16 cellular contexts compared by ENCODE assay signal in genomic region chr19:44666852-44667251, GRCh38. TPM values are rescaled to one million over a fixed set of nuclear protein-coding genes. Genes with fewer than 3 reads are reported as not detected.
DNase-seq lines count a peak whose midpoint lies in the region; ATAC-seq, FAIRE-seq and TF ChIP-seq lines count a peak whose summit lies in the region.
"Had no signal": no experiment of that assay in that cellular context is flagged by ENCODE, and none has a peak within 500 bp of the region (broad histone marks: within the 10 kb centered on the region; RNA-seq: fewer than 3 reads in every experiment).

No MANE protein-coding gene starts in this region.

- 72% methylated on average over 3 of the region's 5 CpGs for WGBS in A549 (ENCODE audit: missing lambda C conversion rate)
- WGBS in K562 (ENCODE audit: insufficient coverage, low coverage, missing lambda C conversion rate), result 27% methylated on average over 5 of the region's 5 CpGs
- WGBS in psoas muscle, 3 donors, result 83 to 87% (median 83%) methylated on average over 5 of the region's 5 CpGs
- WGBS in suprapubic skin, result 87% methylated on average over 5 of the region's 5 CpGs

- H3K27ac Mint-ChIP-seq in Calu3 (ENCODE audit: unreplicated experiment), result peak overlapping the region; percentile 77
- H3K27ac Mint-ChIP-seq: CD4-positive, alpha-beta memory T cell had no signal

- in situ Hi-C loops in K562 (cut with MboI), result no loop called here

- 0 out of 2 replicates have a peak overlapping the region, but pooled peaks have one; percentile 7 for H2AFZ ChIP-seq in K562 (ENCODE audit: low read depth, low read length)

- no peak overlapping the region for H3K4me3 Mint-ChIP-seq in Calu3 (ENCODE audit: low read depth, unreplicated experiment)
- H3K4me3 Mint-ChIP-seq: CD4-positive, alpha-beta memory T cell had no signal

- H3K9me3 Mint-ChIP-seq in Calu3 (ENCODE audit: low read depth, unreplicated experiment), result no peaks in the 10 kb centered on the region
- H3K9me3 Mint-ChIP-seq: CD4-positive, alpha-beta memory T cell had no signal

- H3K79me2 ChIP-seq in K562 (ENCODE audit: control insufficient read depth, insufficient read depth, low read length), result no peaks in the 10 kb centered on the region

- H3K4me1 Mint-ChIP-seq in Calu3 (ENCODE audit: low read depth, unreplicated experiment), result peaks cover 16% of the 10 kb centered on the region
- H3K4me1 Mint-ChIP-seq: CD4-positive, alpha-beta memory T cell had no signal

- intact Hi-C loops in Calu3 (cut with micrococcal nuclease; ENCODE audit: unreplicated experiment), result no loop called here
- intact Hi-C loops in K562 (cut with micrococcal nuclease), result no loop called here
- intact Hi-C loops in psoas muscle (cut with DNase I), result no loop called here
- intact Hi-C loops in upper lobe of right lung (cut with DNase I), result no loop called here

- FAIRE-seq in A549 (lab: Jason Lieb, UNC) (no peak), K562 (lab: Jason Lieb, UNC) (no peak)

- H3K27me3 ChIP-seq in K562 (ENCODE audit: control insufficient read depth in 2 of 2, insufficient read depth in 2 of 2, low read length in 2 of 2) (no peaks in the 10 kb centered on the region), psoas muscle (ENCODE audit: insufficient read depth in 3 of 3, low read length in 2 of 3) (no peaks in the 10 kb centered on the region), upper lobe of right lung (no peaks in the 10 kb centered on the region), suprapubic skin (no peaks in the 10 kb centered on the region)
- H3K27me3 ChIP-seq: Peyer's patch had no signal

- BruUV-seq in Calu3 (replicated peaks; lab: Mats Ljungman, UMichigan) (no TSS peak), K562 (replicated peaks; lab: Mats Ljungman, UMichigan) (no TSS peak)

- POLR2A ChIA-PET in A549 (lab: Yijun Ruan, JAX), result interaction anchor here (0.9 kb wide), 1 partner anchor 22 kb away, joined by 3 read pairs; no protein-coding TSS in a partner anchor
- POLR2A ChIA-PET in K562 (lab: Yijun Ruan, JAX), result interaction anchor here (0.6 kb wide), 1 partner anchor 90 kb away, joined by 3 read pairs; no protein-coding TSS in a partner anchor

- H4K20me1 ChIP-seq in K562 (replicated peaks; ENCODE audit: control insufficient read depth, insufficient read depth, low read length), result no peaks in the 10 kb centered on the region

- no peak for DNase-seq in A549 (ENCODE audit: low read depth in 1 of 2, low spot score in 1 of 2)
- no peak for DNase-seq in Calu3
- DNase-seq in K562 (ENCODE audit: extremely low read depth in 1 of 4, low spot score in 3 of 4), result no peak
- no peak for DNase-seq in psoas muscle
- DNase-seq in foreskin fibroblast, result no peak
- no peak for DNase-seq in upper lobe of right lung
- no peak for DNase-seq in suprapubic skin (ENCODE audit: low spot score in 2 of 2)
- DNase-seq: CD4-positive, alpha-beta memory T cell; HCEC 1CT; NCI-H1436 treated with DMSO at 0.1 percent for 48 hours; NCI-H2081 treated with DMSO at 0.1 percent for 48 hours; NCI-H524; Peyer's patch had no signal

- H3K4me1 ChIP-seq in A549 (peaks cover 9% of the 10 kb centered on the region; the same call in 1 of the 3 replicates), K562 (replicated peaks in 1 of 2; ENCODE audit: control insufficient read depth in 2 of 2, insufficient read depth in 2 of 2, low read length in 2 of 2) (peaks cover 0 to 5% of the 10 kb centered on the region in 2 experiments; a peak in 4 of 5 replicates), psoas muscle (no peaks in the 10 kb centered on the region), upper lobe of right lung (no peaks in the 10 kb centered on the region), suprapubic skin (peaks cover 18% of the 10 kb centered on the region)
- H3K4me1 ChIP-seq: Peyer's patch had no signal

- CTCF ChIA-PET in A549 (lab: Yijun Ruan, JAX) (interaction anchor here (0.7 to 2.5 kb wide), 7 partner anchors 10 to 229 kb away, joined by 3 to 14 read pairs (median 4); no protein-coding TSS in a partner anchor), Calu3 (lab: Charles Lee) (interaction anchor here (0.7 kb wide), 1 partner anchor 25 kb away, joined by 4 read pairs; no protein-coding TSS in a partner anchor), K562 (lab: Yijun Ruan, JAX; ENCODE audit: low intra/inter-chr PET ratio) (no interaction called here)

- TF ChIP-seq POLR2A in A549 (IDR thresholded peaks at IDR 0.05; ENCODE audit: low read length) (no peak), K562 (conservative IDR thresholded peaks at IDR 0.05) (no peak), suprapubic skin (IDR thresholded peaks at IDR 0.05) (no peak)

- no peaks in the 10 kb centered on the region for H3K9me1 ChIP-seq in K562 (ENCODE audit: control insufficient read depth, insufficient read depth, low read length)

- no peak for TF ChIP-seq EP300 in A549 (IDR thresholded peaks at IDR 0.05)
- TF ChIP-seq EP300 in K562 (IDR thresholded peaks at IDR 0.05; ENCODE audit: low read length), result no peak
- TF ChIP-seq EP300 in suprapubic skin (IDR thresholded peaks at IDR 0.05), result no peak

- H3K4me2 ChIP-seq in A549 (no peak overlapping the region), K562 (ENCODE audit: insufficient read depth, low read length) (no peak overlapping the region)

- 0 out of 6 replicates have a peak overlapping the region, but pooled peaks of 1 of the 2 experiments have one; percentile 15 for H3K27ac ChIP-seq in A549
- H3K27ac ChIP-seq in K562 (ENCODE audit: extremely low read depth, low read depth, low read length), result no peak overlapping the region
- no peak overlapping the region for H3K27ac ChIP-seq in psoas muscle
- no peak overlapping the region for H3K27ac ChIP-seq in upper lobe of right lung
- H3K27ac ChIP-seq in suprapubic skin, result no peak overlapping the region
- H3K27ac ChIP-seq: Peyer's patch had no signal

- no peaks in the 10 kb centered on the region for H3K27me3 Mint-ChIP-seq in Calu3 (ENCODE audit: unreplicated experiment)
- H3K27me3 Mint-ChIP-seq: CD4-positive, alpha-beta memory T cell had no signal

- peaks cover 81% of the 10 kb centered on the region for H3K36me3 Mint-ChIP-seq in Calu3 (ENCODE audit: insufficient read depth, unreplicated experiment)
- H3K36me3 Mint-ChIP-seq: CD4-positive, alpha-beta memory T cell had no signal

- no peak overlapping the region for H3K4me3 ChIP-seq in A549
- H3K4me3 ChIP-seq in K562, result no peak overlapping the region
- no peak overlapping the region for H3K4me3 ChIP-seq in psoas muscle
- H3K4me3 ChIP-seq in foreskin fibroblast (ENCODE audit: low read depth in 1 of 2, low read length in 2 of 2), result no peak overlapping the region
- no peak overlapping the region for H3K4me3 ChIP-seq in upper lobe of right lung
- H3K4me3 ChIP-seq in suprapubic skin, result no peak overlapping the region
- H3K4me3 ChIP-seq: Peyer's patch had no signal

- no peak overlapping the region for H3K9ac ChIP-seq in K562 (ENCODE audit: insufficient read depth in 1 of 2, low read depth in 2 of 2, low read length in 2 of 2)

- H3K9me3 ChIP-seq in A549, result no peaks in the 10 kb centered on the region
- no peaks in the 10 kb centered on the region for H3K9me3 ChIP-seq in K562 (replicated peaks; ENCODE audit: control insufficient read depth, insufficient read depth, low read depth, low read length)
- H3K9me3 ChIP-seq in psoas muscle, result no peaks in the 10 kb centered on the region
- no peaks in the 10 kb centered on the region for H3K9me3 ChIP-seq in upper lobe of right lung
- H3K9me3 ChIP-seq in suprapubic skin, result no peaks in the 10 kb centered on the region
- H3K9me3 ChIP-seq: Peyer's patch had no signal

- peak; percentile 13 to 14; a peak in 5 of 6 replicates for ATAC-seq in A549
- ATAC-seq in K562, result no peak
- peak in 3 of 4 donors; percentile 4 to 9 (median 9) for ATAC-seq in psoas muscle
- ATAC-seq in upper lobe of right lung, result no peak
- ATAC-seq: Right ventricle myocardium inferior had no signal

- peaks cover 6% of the 10 kb centered on the region; the same call in 2 of the 3 replicates for H3K36me3 ChIP-seq in K562 (ENCODE audit: control insufficient read depth, insufficient read depth, low read length)
- peaks cover 2 to 44% of the 10 kb centered on the region in 2 donors for H3K36me3 ChIP-seq in psoas muscle (ENCODE audit: insufficient read depth in 1 of 2, low read depth in 1 of 2)
- H3K36me3 ChIP-seq in upper lobe of right lung, result peaks cover 19% of the 10 kb centered on the region
- H3K36me3 ChIP-seq in suprapubic skin, result peaks cover 10% of the 10 kb centered on the region

- no peak for TF ChIP-seq CTCF in A549 (IDR thresholded peaks at IDR 0.05)
- no peak for TF ChIP-seq CTCF in Calu3 (IDR thresholded peaks at IDR 0.05; ENCODE audit: unreplicated experiment)
- TF ChIP-seq CTCF in K562 (IDR thresholded peaks at IDR 0.05 in 2 of 3, conservative IDR thresholded peaks at IDR 0.05 in 1 of 3; ENCODE audit: insufficient read depth in 2 of 3, low read depth in 1 of 3, low read length in 3 of 3), result no peak
- no peak for TF ChIP-seq CTCF in psoas muscle (IDR thresholded peaks at IDR 0.05)
- no peak for TF ChIP-seq CTCF in foreskin fibroblast (IDR thresholded peaks at IDR 0.05; ENCODE audit: low read depth, low read length)
- no peak for TF ChIP-seq CTCF in upper lobe of right lung (IDR thresholded peaks at IDR 0.05)
- TF ChIP-seq CTCF in suprapubic skin (IDR thresholded peaks at IDR 0.05), result no peak

- TF ChIP-seq RAD21 in A549 (conservative IDR thresholded peaks at IDR 0.05 in 1 of 2, IDR thresholded peaks at IDR 0.05 in 1 of 2) (no peak), K562 (CRISPR knock-in tag; conservative IDR thresholded peaks at IDR 0.05 in 1 of 2, IDR thresholded peaks at IDR 0.05 in 1 of 2) (no peak)

RNA-seq across cellular contexts. Expression of gene CEACAM19, which starts 4.4 kb away (rescaled TPM):
- 8.2 and 13.7 TPM in 2 replicates for polyA plus RNA-seq in A549 (2011; rRNA removed)
- polyA plus RNA-seq in A549 (2012; cell fraction: cytosol; rRNA removed), result 10.0 and 12.3 TPM in 2 replicates
- polyA plus RNA-seq in A549 (2012; cell fraction: nucleus; rRNA removed), result 75.3 and 87.9 TPM in 2 replicates
- 7.2 to 10.3 TPM (median 9.7 TPM) in 3 replicates for polyA plus RNA-seq in A549 (2017; fragmentation: RNase III; extraction: RNeasy Plus Mini Kit Qiagen cat#74134 plus additional on column Dnase treatment)
- 13.7 and 14.9 TPM in 2 replicates for polyA minus RNA-seq in A549 (2011; rRNA and poly(A)+ RNA removed)
- 66.2 and 67.8 TPM in 2 replicates for total RNA-seq in Calu3 (2022)
- total RNA-seq in K562 (2011; cell fraction: chromatin; rRNA removed; ENCODE audit: low replicate concordance), result 0.65 and 0.67 TPM in 2 replicates
- total RNA-seq in K562 (2011; cell fraction: nucleolus; rRNA removed), result 0.67 and 0.79 TPM in 2 replicates
- not detected in 2 replicates for total RNA-seq in K562 (2011; cell fraction: nucleoplasm; rRNA removed)
- total RNA-seq in K562 (2014; rRNA removed), result 0.49 TPM in 1 of 2 replicates, not detected in the other
- 0.13 and 0.15 TPM in 2 replicates for total RNA-seq in K562 (2014; rRNA removed; fragmentation: Illumina TruSeq; extraction: Trizol)
- 0.15 TPM in 1 of 2 replicates, not detected in the other for total RNA-seq in K562 (2015; rRNA removed; fragmentation: Illumina TruSeq; extraction: Trizol)
- 0.09 and 0.29 TPM in 2 replicates for total RNA-seq in K562 (2021)
- 0.17 and 0.31 TPM in 2 replicates for polyA plus RNA-seq in K562 (2011; rRNA removed)
- 0.06 TPM in 1 of 2 replicates, not detected in the other for polyA plus RNA-seq in K562 (2011; cell fraction: cytosol; rRNA removed)
- polyA plus RNA-seq in K562 (2011; cell fraction: nucleus; rRNA removed), result 1.1 and 1.3 TPM in 2 replicates
- 0.25 and 2.0 TPM in 2 replicates for polyA plus RNA-seq in K562 (2012)
- polyA plus RNA-seq in K562 (2014; fragmentation: Illumina TruSeq; extraction: Trizol), result 0.17 and 0.30 TPM in 2 replicates
- polyA plus RNA-seq in K562 (2014; fragmentation: Nextera tagmentation; extraction: Ambion mirVana), result not detected
- 0.50 TPM in 1 of 2 replicates, not detected in the other for polyA plus RNA-seq in K562 (2014; rRNA removed)
- 0.24 TPM in 1 of 2 replicates, not detected in the other for polyA minus RNA-seq in K562 (2011; rRNA and poly(A)+ RNA removed)
- not detected in 2 replicates for polyA minus RNA-seq in K562 (2011; cell fraction: cytosol; rRNA and poly(A)+ RNA removed)
- polyA minus RNA-seq in K562 (2011; cell fraction: nucleus; rRNA and poly(A)+ RNA removed), result 0.44 and 0.54 TPM in 2 replicates
- total RNA-seq in psoas muscle, result 10 to 100 TPM in 1 of 4 donors, 1 to 10 TPM in 3; 3.7 to 10.7 (median 7.5) TPM
- 10 to 100 TPM in 1 of 3 donors, 1 to 10 TPM in 2; 3.9 to 14.7 (median 8.6) TPM for polyA plus RNA-seq in psoas muscle
- 7.6 TPM for total RNA-seq in upper lobe of right lung
- 10 to 100 TPM in 1 of 4 donors, 1 to 10 TPM in 3; 5.7 to 11.7 (median 8.4) TPM for total RNA-seq in suprapubic skin
- polyA plus RNA-seq: CD4-positive, alpha-beta memory T cell had no signal

RNA-seq across cellular contexts. Expression of gene PVR, which starts 23.1 kb away (rescaled TPM):
- 108 and 110 TPM in 2 replicates for polyA plus RNA-seq in A549 (2011; rRNA removed)
- 103 and 142 TPM in 2 replicates for polyA plus RNA-seq in A549 (2012; cell fraction: cytosol; rRNA removed)
- 163 and 226 TPM in 2 replicates for polyA plus RNA-seq in A549 (2012; cell fraction: nucleus; rRNA removed)
- polyA plus RNA-seq in A549 (2017; fragmentation: RNase III; extraction: RNeasy Plus Mini Kit Qiagen cat#74134 plus additional on column Dnase treatment), result 86.2 to 98.1 TPM (median 90.3 TPM) in 3 replicates
- polyA minus RNA-seq in A549 (2011; rRNA and poly(A)+ RNA removed), result 145 and 164 TPM in 2 replicates
- total RNA-seq in Calu3 (2022), result 176 and 215 TPM in 2 replicates
- total RNA-seq in K562 (2011; cell fraction: chromatin; rRNA removed; ENCODE audit: low replicate concordance), result 8.9 and 19.4 TPM in 2 replicates
- 20.8 and 21.8 TPM in 2 replicates for total RNA-seq in K562 (2011; cell fraction: nucleolus; rRNA removed)
- 16.2 and 17.5 TPM in 2 replicates for total RNA-seq in K562 (2011; cell fraction: nucleoplasm; rRNA removed)
- 13.8 and 17.0 TPM in 2 replicates for total RNA-seq in K562 (2014; rRNA removed)
- 8.3 and 9.8 TPM in 2 replicates for total RNA-seq in K562 (2014; rRNA removed; fragmentation: Illumina TruSeq; extraction: Trizol)
- total RNA-seq in K562 (2015; rRNA removed; fragmentation: Illumina TruSeq; extraction: Trizol), result 9.8 and 10.8 TPM in 2 replicates
- 13.3 and 14.5 TPM in 2 replicates for total RNA-seq in K562 (2021)
- polyA plus RNA-seq in K562 (2011; rRNA removed), result 6.5 and 9.2 TPM in 2 replicates
- polyA plus RNA-seq in K562 (2011; cell fraction: cytosol; rRNA removed), result 11.9 and 12.0 TPM in 2 replicates
- 7.9 and 9.4 TPM in 2 replicates for polyA plus RNA-seq in K562 (2011; cell fraction: nucleus; rRNA removed)
- polyA plus RNA-seq in K562 (2012), result 8.0 and 21.3 TPM in 2 replicates
- polyA plus RNA-seq in K562 (2014; fragmentation: Illumina TruSeq; extraction: Trizol), result 13.9 and 14.0 TPM in 2 replicates
- polyA plus RNA-seq in K562 (2014; fragmentation: Nextera tagmentation; extraction: Ambion mirVana), result 1 to 10 TPM in 1 of 2 experiments, under 1 TPM in 1; 0.89 to 1.5 TPM
- polyA plus RNA-seq in K562 (2014; rRNA removed), result 9.1 and 10.9 TPM in 2 replicates
- polyA minus RNA-seq in K562 (2011; rRNA and poly(A)+ RNA removed), result 7.5 and 7.7 TPM in 2 replicates
- 6.1 and 6.3 TPM in 2 replicates for polyA minus RNA-seq in K562 (2011; cell fraction: cytosol; rRNA and poly(A)+ RNA removed)
- 6.3 and 8.7 TPM in 2 replicates for polyA minus RNA-seq in K562 (2011; cell fraction: nucleus; rRNA and poly(A)+ RNA removed)
- total RNA-seq in psoas muscle, result 100 to 1,000 TPM in 1 of 4 donors, 10 to 100 TPM in 3; 25.0 to 117 (median 41.8) TPM
- polyA plus RNA-seq in psoas muscle, result 10 to 100 TPM; 21.0 to 90.8 (median 44.4) TPM
- total RNA-seq in upper lobe of right lung, result 40.8 TPM
- 10 to 100 TPM; 14.0 to 24.6 (median 15.5) TPM for total RNA-seq in suprapubic skin

RNA-seq across cellular contexts. Expression of gene CEACAM16, which starts 32.1 kb away (rescaled TPM):
- polyA plus RNA-seq in A549 (2011; rRNA removed), result not detected in 2 replicates
- polyA plus RNA-seq in A549 (2012; cell fraction: cytosol; rRNA removed), result 0.03 TPM in 1 of 2 replicates, not detected in the other
- 0.34 and 0.50 TPM in 2 replicates for polyA plus RNA-seq in A549 (2012; cell fraction: nucleus; rRNA removed)
- 0.08 to 0.11 TPM in 2 of 3 replicates, not detected in the other for polyA plus RNA-seq in A549 (2017; fragmentation: RNase III; extraction: RNeasy Plus Mini Kit Qiagen cat#74134 plus additional on column Dnase treatment)
- polyA minus RNA-seq in A549 (2011; rRNA and poly(A)+ RNA removed), result 0.34 and 0.58 TPM in 2 replicates
- 0.38 TPM in 1 of 2 replicates, not detected in the other for total RNA-seq in Calu3 (2022)
- total RNA-seq in K562 (2011; cell fraction: chromatin; rRNA removed; ENCODE audit: low replicate concordance), result not detected in 2 replicates
- not detected in 2 replicates for total RNA-seq in K562 (2011; cell fraction: nucleolus; rRNA removed)
- not detected in 2 replicates for total RNA-seq in K562 (2011; cell fraction: nucleoplasm; rRNA removed)
- not detected in 2 replicates for total RNA-seq in K562 (2014; rRNA removed)
- not detected in 2 replicates for total RNA-seq in K562 (2014; rRNA removed; fragmentation: Illumina TruSeq; extraction: Trizol)
- total RNA-seq in K562 (2015; rRNA removed; fragmentation: Illumina TruSeq; extraction: Trizol), result not detected in 2 replicates
- not detected in 2 replicates for total RNA-seq in K562 (2021)
- not detected in 2 replicates for polyA plus RNA-seq in K562 (2011; rRNA removed)
- not detected in 2 replicates for polyA plus RNA-seq in K562 (2011; cell fraction: cytosol; rRNA removed)
- not detected in 2 replicates for polyA plus RNA-seq in K562 (2011; cell fraction: nucleus; rRNA removed)
- polyA plus RNA-seq in K562 (2012), result not detected in 2 replicates
- not detected in 2 replicates for polyA plus RNA-seq in K562 (2014; fragmentation: Illumina TruSeq; extraction: Trizol)
- not detected for polyA plus RNA-seq in K562 (2014; fragmentation: Nextera tagmentation; extraction: Ambion mirVana)
- not detected in 2 replicates for polyA plus RNA-seq in K562 (2014; rRNA removed)
- polyA minus RNA-seq in K562 (2011; rRNA and poly(A)+ RNA removed), result not detected in 2 replicates
- polyA minus RNA-seq in K562 (2011; cell fraction: cytosol; rRNA and poly(A)+ RNA removed), result not detected in 2 replicates
- polyA minus RNA-seq in K562 (2011; cell fraction: nucleus; rRNA and poly(A)+ RNA removed), result not detected in 2 replicates
- not detected for total RNA-seq in psoas muscle
- polyA plus RNA-seq in psoas muscle, result under 1 TPM in 2 of 3 donors, not detected in 1; 0.03 to 0.08 TPM
- total RNA-seq in upper lobe of right lung, result not detected
- not detected for total RNA-seq in suprapubic skin
- total RNA-seq: CD4-positive, alpha-beta memory T cell; HT1080; Peyer's patch; Right ventricle myocardium inferior had no signal
- polyA plus RNA-seq: BJ; CD4-positive, alpha-beta memory T cell had no signal

RNA-seq across cellular contexts. Expression of gene IGSF23, which starts 53.5 kb away (rescaled TPM):
- polyA plus RNA-seq in A549 (2011; rRNA removed) (0.14 and 0.29 TPM in 2 replicates), A549 (2017; fragmentation: RNase III; extraction: RNeasy Plus Mini Kit Qiagen cat#74134 plus additional on column Dnase treatment) (0.35 to 0.45 TPM (median 0.42 TPM) in 3 replicates), K562 (2011; rRNA removed) (not detected in 2 replicates), K562 (2014; fragmentation: Illumina TruSeq; extraction: Trizol) (not detected in 2 replicates), K562 (2014; fragmentation: Nextera tagmentation; extraction: Ambion mirVana) (not detected), K562 (2014; rRNA removed) (not detected in 2 replicates), psoas muscle (under 1 TPM in 1 of 3 donors, not detected in 2; 0.23 TPM)
- 0.29 TPM in 2 replicates for polyA plus RNA-seq in A549 (2012; cell fraction: cytosol; rRNA removed)
- polyA plus RNA-seq in A549 (2012; cell fraction: nucleus; rRNA removed), result 0.18 and 0.20 TPM in 2 replicates
- polyA minus RNA-seq in A549 (2011; rRNA and poly(A)+ RNA removed), result not detected in 2 replicates
- total RNA-seq in Calu3 (2022) (not detected in 2 replicates), K562 (2014; rRNA removed) (not detected in 2 replicates), K562 (2014; rRNA removed; fragmentation: Illumina TruSeq; extraction: Trizol) (not detected in 2 replicates), K562 (2015; rRNA removed; fragmentation: Illumina TruSeq; extraction: Trizol) (not detected in 2 replicates), K562 (2021) (not detected in 2 replicates), psoas muscle (under 1 TPM in 1 of 4 donors, not detected in 3; 0.30 TPM), upper lobe of right lung (not detected), suprapubic skin (not detected)
- total RNA-seq in K562 (2011; cell fraction: chromatin; rRNA removed; ENCODE audit: low replicate concordance), result not detected in 2 replicates
- not detected in 2 replicates for total RNA-seq in K562 (2011; cell fraction: nucleolus; rRNA removed)
- not detected in 2 replicates for total RNA-seq in K562 (2011; cell fraction: nucleoplasm; rRNA removed)
- polyA plus RNA-seq in K562 (2011; cell fraction: cytosol; rRNA removed), result not detected in 2 replicates
- polyA plus RNA-seq in K562 (2011; cell fraction: nucleus; rRNA removed), result not detected in 2 replicates
- polyA plus RNA-seq in K562 (2012), result not detected in 2 replicates
- not detected in 2 replicates for polyA minus RNA-seq in K562 (2011; rRNA and poly(A)+ RNA removed)
- polyA minus RNA-seq in K562 (2011; cell fraction: cytosol; rRNA and poly(A)+ RNA removed), result not detected in 2 replicates
- not detected in 2 replicates for polyA minus RNA-seq in K562 (2011; cell fraction: nucleus; rRNA and poly(A)+ RNA removed)
- total RNA-seq: CD4-positive, alpha-beta memory T cell; HT1080; Right ventricle myocardium inferior had no signal
- polyA plus RNA-seq: CD4-positive, alpha-beta memory T cell had no signal

Comparison
In these comparisons a context has a peak if more than half of its experiments do, and no peak if none do; other contexts are left out.
1. ATAC-seq: peak in A549 (2 of 2) and psoas muscle (3 of 4); none in K562 (single experiment) and upper lobe of right lung (single experiment).